Comparison of ENCODE assay signal across 11 cellular contexts in genomic region chr7:41702635-41703371, GRCh38.
DNase-seq lines count a peak whose midpoint lies in the region; FAIRE-seq and TF ChIP-seq lines count a peak whose summit lies in the region.
"Had no signal": no experiment of that assay in that cellular context is flagged by ENCODE, and none has a peak within 500 bp of the region (broad histone marks: within the 10 kb centered on the region; RNA-seq: fewer than 3 reads in every experiment).

Gene INHBA (minus strand): TSS chr7:41703090. CDS start chr7:41700374, 2,716 bp downstream.

- CTCF ChIA-PET in GM10248 (lab: Yijun Ruan, JAX) = interaction anchor here (0.8 to 3.7 kb wide), 4 partner anchors 9 to 1470 kb away, joined by 4 to 21 read pairs (median 5); no protein-coding TSS in a partner anchor

- POLR2A ChIA-PET in GM10248 (lab: Yijun Ruan, JAX) = no interaction called here

- H3K9ac ChIP-seq in HUES6 (ENCODE audit: low read length) = no peak within 1 kb of the TSS

- H3K4me3 ChIP-seq in HUES6 (ENCODE audit: low read depth, low read length) = 0 out of 2 replicates have a peak within 1 kb of the TSS, but pooled peaks have one; percentile 79
- peak within 1 kb of the TSS; percentile 79 for H3K4me3 ChIP-seq in astrocyte of the spinal cord (ENCODE audit: low read depth, low read length)
- H3K4me3 ChIP-seq: SJCRH30 had no signal

- in situ Hi-C loops in astrocyte of the spinal cord (cut with HindIII; ENCODE audit: low sequenced_read_pairs) = no loop called here

- peak; percentile 83 for DNase-seq in astrocyte of the spinal cord (ENCODE audit: low read depth, low spot score)
- DNase-seq in hepatic stellate cell (ENCODE audit: low spot score) = peak; percentile 87
- peak; percentile 37 for DNase-seq in superior temporal gyrus (ENCODE audit: extremely low spot score)
- DNase-seq in NCI-H526 treated with DMSO at 0.1 percent for 48 hours (lab: John Stamatoyannopoulos, UW) = no peak
- DNase-seq in H54 (ENCODE audit: insufficient read length, low spot score) = no peak
- no peak for DNase-seq in NCI-H510A (lab: John Stamatoyannopoulos, UW)
- DNase-seq in GM10248 (ENCODE audit: extremely low spot score) = no peak
- DNase-seq: activated T-cell treated with anti-CD3 and anti-CD28 coated beads, Interleukin-2, amount 50 U/mL, for 1 hour; SJCRH30 had no signal

- H3K36me3 ChIP-seq in HUES6 (ENCODE audit: control insufficient read depth, insufficient read depth, low read length) = no peaks in the 10 kb centered on the region
- H3K36me3 ChIP-seq: SJCRH30 had no signal

- H3K4me1 ChIP-seq in HUES6 (ENCODE audit: control insufficient read depth, insufficient read depth, low read length) = peaks cover 47% of the 10 kb centered on the region
- H3K4me1 ChIP-seq: SJCRH30 had no signal

- no peaks in the 10 kb centered on the region for H3K9me3 ChIP-seq in HUES6 (ENCODE audit: control insufficient read depth, insufficient read depth, low read depth, low read length)
- H3K9me3 ChIP-seq: SJCRH30 had no signal

- no peak for TF ChIP-seq POLR2A in H54 (IDR thresholded peaks at IDR 0.05; ENCODE audit: low read depth, low read length)

- no peak within 1 kb of the TSS for H3K27ac ChIP-seq in HUES6 (ENCODE audit: low read depth, low read length)
- H3K27ac ChIP-seq: SJCRH30 had no signal

- peaks cover 50% of the 10 kb centered on the region for H3K27me3 ChIP-seq in HUES6 (ENCODE audit: control insufficient read depth, insufficient read depth, low read length)

- FAIRE-seq in H54 (lab: Jason Lieb, UNC) = no peak
- FAIRE-seq: H1 had no signal

- TF ChIP-seq CTCF in astrocyte of the spinal cord (IDR thresholded peaks at IDR 0.05; ENCODE audit: low read depth, low read length) = no peak
- TF ChIP-seq CTCF in GM10248 (IDR thresholded peaks at IDR 0.05; ENCODE audit: control extremely low read depth, extremely low read depth, low read depth, missing control alignments) = no peak

Comparison
In these comparisons a context has a peak if more than half of its experiments do, and no peak if none do; other contexts are left out.
1. DNase-seq: peak in astrocyte of the spinal cord (single experiment), hepatic stellate cell (single experiment) and superior temporal gyrus (single experiment); none in NCI-H526 treated with DMSO at 0.1 percent for 48 hours (single experiment), H54 (single experiment), NCI-H510A (single experiment) and GM10248 (single experiment).